ENCODE assay signal across 9 cellular contexts in the genomic region with DNA sequence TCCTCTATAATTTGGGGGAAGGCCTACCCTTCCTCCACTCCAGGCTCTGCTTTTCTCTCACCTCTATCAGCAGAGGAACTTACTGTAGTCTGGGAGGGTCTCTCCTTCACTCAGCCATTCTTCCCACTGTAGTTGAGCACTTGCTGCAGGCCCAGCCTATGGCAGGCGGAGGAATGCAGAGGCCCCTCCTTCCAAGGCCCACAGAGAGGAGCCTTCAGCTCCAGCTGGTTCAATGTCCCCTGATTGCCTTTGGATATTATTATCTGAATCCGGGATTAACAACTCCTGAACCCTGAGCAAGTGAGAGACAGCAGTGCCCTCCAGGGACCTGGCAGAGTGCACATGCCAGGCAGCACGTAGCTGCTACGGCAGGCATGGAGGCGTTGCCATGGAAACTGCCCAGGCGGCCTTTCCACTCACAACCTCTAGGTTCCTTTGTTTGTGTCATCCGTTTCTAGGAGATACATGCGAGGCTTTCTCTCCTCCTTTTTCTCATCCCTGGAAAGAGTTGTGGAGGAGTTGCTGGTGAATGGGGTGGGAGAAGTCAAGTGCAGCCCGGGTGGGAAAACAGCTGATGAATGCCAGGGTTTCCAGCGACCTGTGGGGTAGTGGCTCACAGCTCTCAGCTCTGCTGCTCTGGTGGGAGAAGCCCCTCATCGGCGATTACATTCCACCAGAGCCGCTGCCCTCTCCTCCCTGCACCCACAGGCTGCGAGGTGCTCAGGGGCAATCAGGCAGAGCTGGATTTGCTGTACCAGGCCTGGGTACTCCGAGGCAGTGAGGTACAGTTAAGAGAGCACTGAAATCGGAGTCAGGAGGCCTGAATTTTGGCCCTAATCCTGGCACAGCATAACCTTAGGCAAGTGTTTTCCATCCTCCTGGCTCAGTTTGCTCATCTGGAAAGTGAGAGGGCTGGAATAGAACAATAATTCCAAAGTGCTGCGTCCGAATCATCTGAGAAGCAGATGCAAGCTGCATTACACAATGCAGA. TPM values are rescaled to one million over a fixed set of nuclear protein-coding genes. Genes with fewer than 3 reads are reported as not detected.
DNase-seq lines count a peak whose midpoint lies in the region; ATAC-seq and TF ChIP-seq lines count a peak whose summit lies in the region.
"Had no signal": no experiment of that assay in that cellular context is flagged by ENCODE, and none has a peak within 500 bp of the region (broad histone marks: within the 10 kb centered on the region; RNA-seq: fewer than 3 reads in every experiment).

No MANE protein-coding gene starts in this region.

- TF ChIP-seq EP300 in stomach (IDR thresholded peaks at IDR 0.05): no peak

- no peak overlapping the region for H3K27ac ChIP-seq in upper lobe of right lung
- H3K27ac ChIP-seq in stomach: no peak overlapping the region

- no peaks in the 10 kb centered on the region for H3K36me3 ChIP-seq in upper lobe of right lung
- no peaks in the 10 kb centered on the region for H3K36me3 ChIP-seq in stomach

- H3K9me3 ChIP-seq in upper lobe of right lung: no peaks in the 10 kb centered on the region
- no peaks in the 10 kb centered on the region for H3K9me3 ChIP-seq in stomach

- H3K4me3 ChIP-seq in foreskin fibroblast (ENCODE audit: low read depth in 1 of 2, low read length in 2 of 2) (no peak overlapping the region), upper lobe of right lung (no peak overlapping the region), stomach (no peak overlapping the region)

- peak; percentile 25 for ATAC-seq in upper lobe of right lung
- ATAC-seq in stimulated activated naive CD8-positive, alpha-beta T cell treated with anti-CD3 and anti-CD28 coated beads, Interleukin-15, Interleukin-2, amounts not matched to agents 100 U/mL and 50 U/mL, for 24 hours: no peak

- no peak for TF ChIP-seq CTCF in foreskin fibroblast (IDR thresholded peaks at IDR 0.05; ENCODE audit: low read depth, low read length)
- no peak for TF ChIP-seq CTCF in upper lobe of right lung (IDR thresholded peaks at IDR 0.05)
- no peak for TF ChIP-seq CTCF in stomach (IDR thresholded peaks at IDR 0.05)

- intact Hi-C loops in upper lobe of right lung (cut with DNase I): no loop called here
- intact Hi-C loops in stomach (cut with DNase I; ENCODE audit: low total_unique reads): no loop called here

- WGBS in stomach, 5 donors: 64 to 75% (median 70%) methylated on average over 16 to 18 of the region's 18 CpGs

- H3K4me1 ChIP-seq in upper lobe of right lung: no peaks in the 10 kb centered on the region
- peaks cover 0 to 10% (median 3%) of the 10 kb centered on the region in 4 donors for H3K4me1 ChIP-seq in stomach

- peak in 2 of 3 donors; percentile 2 to 3 for DNase-seq in stimulated activated CD4-positive, alpha-beta T cell treated with anti-CD3 and anti-CD28 coated beads, Interleukin-12 subunit alpha, Interleukin-12 subunit beta, amount 100 ng/mL, for 48 hours (ENCODE audit: low read depth in 2 of 3, low spot score in 1 of 3)
- no peak for DNase-seq in stimulated activated CD4-positive, alpha-beta T cell treated with anti-CD3 and anti-CD28 coated beads, Interleukin-2, amount 100 ng/mL, for 24 hours
- peak; percentile 1 for DNase-seq in NCI-H460 (ENCODE audit: extremely low read depth, low read depth)
- DNase-seq in foreskin fibroblast: peak; percentile 53 to 55
- no peak for DNase-seq in upper lobe of right lung
- DNase-seq in stomach: no peak
- DNase-seq in stimulated activated naive CD8-positive, alpha-beta T cell treated with anti-CD3 and anti-CD28 coated beads, Interleukin-15, Interleukin-2, amounts not matched to agents 100 U/mL and 50 U/mL, for 24 hours: no peak
- DNase-seq in GM19240 (ENCODE audit: insufficient read length, low spot score): no peak
- DNase-seq: CD4-positive, CD25-positive, alpha-beta regulatory T cell had no signal

- no peaks in the 10 kb centered on the region for H3K27me3 ChIP-seq in upper lobe of right lung
- no peaks in the 10 kb centered on the region for H3K27me3 ChIP-seq in stomach

- TF ChIP-seq POLR2A in stomach (IDR thresholded peaks at IDR 0.05): no peak

RNA-seq across cellular contexts. Expression of a gene that starts 55.3 kb away (rescaled TPM):
- total RNA-seq in NCI-H460 (2014; rRNA removed; shearing (Covaris generic)): 10.4 and 12.5 TPM in 2 replicates
- 10.0 and 17.3 TPM in 2 replicates for polyA plus RNA-seq in NCI-H460 (2014; cell fraction: nucleus; rRNA removed)
- total RNA-seq in upper lobe of right lung: 77.1 TPM
- total RNA-seq in stomach: 10 to 100 TPM in 4 of 5 donors, 1 to 10 TPM in 1; 5.8 to 45.2 (median 19.7) TPM
- 10 to 100 TPM in 1 of 3 donors, 1 to 10 TPM in 2; 4.8 to 14.4 (median 6.6) TPM for polyA plus RNA-seq in stomach

Comparison
In these comparisons a context has a peak if more than half of its experiments do, and no peak if none do; other contexts are left out.
1. DNase-seq: peak in stimulated activated CD4-positive, alpha-beta T cell treated with anti-CD3 and anti-CD28 coated beads, Interleukin-12 subunit alpha, Interleukin-12 subunit beta, amount 100 ng/mL, for 48 hours (2 of 3), NCI-H460 (single experiment) and foreskin fibroblast (2 of 2); none in stimulated activated CD4-positive, alpha-beta T cell treated with anti-CD3 and anti-CD28 coated beads, Interleukin-2, amount 100 ng/mL, for 24 hours (0 of 2), upper lobe of right lung (single experiment), stomach (single experiment), stimulated activated naive CD8-positive, alpha-beta T cell treated with anti-CD3 and anti-CD28 coated beads, Interleukin-15, Interleukin-2, amounts not matched to agents 100 U/mL and 50 U/mL, for 24 hours (single experiment) and GM19240 (single experiment).